ENCODE assay signal across 26 cellular contexts in genomic region chr10:3680186-3680585, GRCh38.
"Had no signal": no experiment of that assay in that cellular context is flagged by ENCODE, and none has a peak within 500 bp of the region (broad histone marks: within the 10 kb centered on the region; RNA-seq: fewer than 3 reads in every experiment).

No MANE protein-coding gene starts in this region.

- H3K27me3 ChIP-seq: ascending aorta, breast epithelium, cardiac muscle cell, dorsolateral prefrontal cortex had no signal

- DNase-seq: activated CD4-positive, alpha-beta memory T cell treated with anti-CD3 and anti-CD28 coated beads for 36 hours; activated CD4-positive, alpha-beta T cell treated with anti-CD3 and anti-CD28 coated beads for 36 hours; activated CD4-positive, alpha-beta T cell treated with anti-CD3 and anti-CD28 coated beads, Interleukin-2, amount 10 ng/mL, durations not matched to agents 24 days and 14 days; activated CD4-positive, CD25-positive, alpha-beta regulatory T cell; activated CD4-positive, CD25-positive, alpha-beta regulatory T cell treated with anti-CD3 and anti-CD28 coated beads, Interleukin-2, amount 50 U/mL, for 72 hours; activated CD8-positive, alpha-beta memory T cell treated with anti-CD3 and anti-CD28 coated beads, Interleukin-2, amount 50 U/mL, for 48 hours; activated CD8-positive, alpha-beta T cell treated with anti-CD3 and anti-CD28 coated beads, Interleukin-2, amount 10 ng/mL, durations not matched to agents 7 days and 5 days; activated gamma-delta T cell; activated naive CD4-positive, alpha-beta T cell; activated naive CD4-positive, alpha-beta T cell treated with anti-CD3 and anti-CD28 coated beads, Interleukin-2, amount 10 ng/mL, durations not matched to agents 7 days and 5 days; activated naive CD8-positive, alpha-beta T cell treated with anti-CD3 and anti-CD28 coated beads, Interleukin-2, amount 10 ng/mL, durations not matched to agents 7 days and 5 days; activated T-cell treated with anti-CD3 and anti-CD28 coated beads for 4 hours; activated T-cell treated with anti-CD3 and anti-CD28 coated beads, Interleukin-2, amount 50 U/mL, for 24 hours; activated T-cell treated with anti-CD3 and anti-CD28 coated beads, Interleukin-2, amount 50 U/mL, for 72 hours; dorsolateral prefrontal cortex; effector memory CD4-positive, alpha-beta T cell; endodermal cell; foreskin fibroblast; head of caudate nucleus; T-helper 2 cell had no signal

- H3K36me3 ChIP-seq: ascending aorta, breast epithelium, cardiac muscle cell had no signal

- H3K4me1 ChIP-seq: ascending aorta, breast epithelium had no signal

- H3K4me3 ChIP-seq: ascending aorta, breast epithelium, cardiac muscle cell, coronary artery, dorsolateral prefrontal cortex had no signal

- H3K9me3 ChIP-seq: ascending aorta, breast epithelium had no signal

- ATAC-seq: activated CD4-positive, alpha-beta T cell treated with anti-CD3 and anti-CD28 coated beads for 36 hours; activated CD8-positive, alpha-beta T cell treated with anti-CD3 and anti-CD28 coated beads, Interleukin-2, amount 10 ng/mL, durations not matched to agents 7 days and 5 days; activated naive CD4-positive, alpha-beta T cell treated with anti-CD3 and anti-CD28 coated beads, Interleukin-2, amount 50 U/mL, for 72 hours; activated T-cell treated with anti-CD3 and anti-CD28 coated beads, Interleukin-2, amount 50 U/mL, for 72 hours; esophagus mucosa had no signal

- H3K27ac ChIP-seq: ascending aorta, breast epithelium, cardiac muscle cell, coronary artery, dorsolateral prefrontal cortex had no signal
